Comparison of ENCODE assay signal across 11 cellular contexts in the genomic region with DNA sequence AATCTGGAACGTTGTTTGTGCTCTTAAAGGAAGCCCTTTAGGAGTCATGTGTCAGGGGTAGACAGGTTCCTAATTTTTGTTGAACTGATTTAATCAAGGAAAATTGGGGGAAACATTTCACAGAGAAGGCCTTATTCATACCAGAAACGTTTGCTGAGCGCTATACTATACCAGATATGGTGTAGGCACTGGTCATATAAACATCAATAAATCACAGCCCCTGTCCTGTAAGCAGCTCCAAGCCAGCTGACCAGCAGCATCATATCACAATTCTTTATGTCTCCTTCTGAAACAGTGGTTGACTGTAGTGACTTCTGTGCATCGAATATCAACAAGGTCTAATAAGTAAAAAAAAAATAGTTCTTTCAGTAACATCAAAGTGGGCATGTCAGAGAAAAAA. TPM values are rescaled to one million over a fixed set of nuclear protein-coding genes. Genes with fewer than 3 reads are reported as not detected.
DNase-seq lines count a peak whose midpoint lies in the region; ATAC-seq and TF ChIP-seq lines count a peak whose summit lies in the region.
"Had no signal": no experiment of that assay in that cellular context is flagged by ENCODE, and none has a peak within 500 bp of the region (broad histone marks: within the 10 kb centered on the region; RNA-seq: fewer than 3 reads in every experiment).

No MANE protein-coding gene starts in this region.

- peaks cover 17% of the 10 kb centered on the region for H3K4me1 Mint-ChIP-seq in activated CD8-positive, alpha-beta memory T cell treated with anti-CD3 and anti-CD28 coated beads, Interleukin-2, amount 10 ng/mL, durations not matched to agents 7 days and 5 days
- H3K4me1 Mint-ChIP-seq in WTC11, result peaks cover 18% of the 10 kb centered on the region
- H3K4me1 Mint-ChIP-seq in stimulated activated effector memory CD8-positive, alpha-beta T cell treated with anti-CD3 and anti-CD28 coated beads, Interleukin-12 subunit alpha, Interleukin-12 subunit beta, amount 100 ng/mL, for 72 hours, result peaks cover 25% of the 10 kb centered on the region

- no peak overlapping the region for H3K27ac ChIP-seq in iPS-20b (ENCODE audit: low read length)
- no peak overlapping the region for H3K27ac ChIP-seq in A673 (ENCODE audit: low read depth, low read length, poor library complexity, severe bottlenecking)
- H3K27ac ChIP-seq: spleen had no signal

- no peak for DNase-seq in activated CD8-positive, alpha-beta memory T cell treated with anti-CD3 and anti-CD28 coated beads, Interleukin-2, amount 10 ng/mL, durations not matched to agents 7 days and 5 days
- no peak for DNase-seq in activated CD8-positive, alpha-beta memory T cell treated with anti-CD3 and anti-CD28 coated beads for 24 hours
- DNase-seq in WTC11 (ENCODE audit: low spot score), result no peak
- no peak for DNase-seq in stimulated activated effector memory CD8-positive, alpha-beta T cell treated with anti-CD3 and anti-CD28 coated beads, Interleukin-12 subunit alpha, Interleukin-12 subunit beta, amount 100 ng/mL, for 72 hours (ENCODE audit: low spot score in 2 of 2)
- no peak for DNase-seq in COLO829 (ENCODE audit: low spot score)
- DNase-seq in A673 (ENCODE audit: low spot score), result no peak
- DNase-seq in D341Med (ENCODE audit: low spot score), result no peak
- DNase-seq: NCI-H1436, spleen had no signal

- intact Hi-C loops in A673 (cut with micrococcal nuclease; ENCODE audit: unreplicated experiment), result loop anchor here (5.0 kb wide), 1 partner anchor 577 kb away; no protein-coding TSS in a partner anchor

- H3K4me3 ChIP-seq in iPS-20b (ENCODE audit: low read length) (peak overlapping the region; percentile 89), A673 (ENCODE audit: low read depth, low read length, poor library complexity, severe bottlenecking) (no peak overlapping the region)

- H3K9me3 ChIP-seq in iPS-20b (ENCODE audit: insufficient read depth, low read depth, low read length) (no peaks in the 10 kb centered on the region), A673 (ENCODE audit: low read depth, low read length, poor library complexity, severe bottlenecking) (no peaks in the 10 kb centered on the region)
- H3K9me3 ChIP-seq: spleen had no signal

- POLR2A ChIA-PET in WTC11 (lab: Charles Lee), result no interaction called here
- POLR2A ChIA-PET in A673 (lab: Charles Lee; ENCODE audit: low non-redundant PET), result no interaction called here

- H3K4me1 ChIP-seq in iPS-20b (ENCODE audit: insufficient read depth, low read length) (peaks cover 26% of the 10 kb centered on the region; the same call in 1 of the 2 replicates), A673 (ENCODE audit: insufficient read depth, low read length, poor library complexity, severe bottlenecking) (peaks cover 16% of the 10 kb centered on the region)

- CTCF ChIA-PET in activated CD8-positive, alpha-beta memory T cell treated with anti-CD3 and anti-CD28 coated beads, Interleukin-2, amount 10 ng/mL, durations not matched to agents 7 days and 5 days (lab: Charles Lee), result interaction anchor here (1.4 to 1.5 kb wide), 3 partner anchors 10 to 459 kb away, joined by 3 to 5 read pairs (median 4); no protein-coding TSS in a partner anchor
- CTCF ChIA-PET in WTC11 (lab: Charles Lee) (interaction anchor here (0.9 kb wide), 1 partner anchor 145 kb away, joined by 4 read pairs; no protein-coding TSS in a partner anchor), A673 (lab: Charles Lee) (no interaction called here)

- H3K27ac Mint-ChIP-seq in activated CD8-positive, alpha-beta memory T cell treated with anti-CD3 and anti-CD28 coated beads, Interleukin-2, amount 10 ng/mL, durations not matched to agents 7 days and 5 days, result no peak overlapping the region
- 0 out of 2 replicates have a peak overlapping the region, but pooled peaks have one; percentile 44 for H3K27ac Mint-ChIP-seq in WTC11
- H3K27ac Mint-ChIP-seq in stimulated activated effector memory CD8-positive, alpha-beta T cell treated with anti-CD3 and anti-CD28 coated beads, Interleukin-12 subunit alpha, Interleukin-12 subunit beta, amount 100 ng/mL, for 72 hours, result no peak overlapping the region
- H3K27ac Mint-ChIP-seq: CD14-positive monocyte had no signal

- H3K27me3 ChIP-seq in iPS-20b (ENCODE audit: insufficient read depth, low read length), result peaks cover 54% of the 10 kb centered on the region
- H3K27me3 ChIP-seq in A673 (replicated peaks; ENCODE audit: insufficient read depth, low read depth, low read length, poor library complexity), result peaks cover 84% of the 10 kb centered on the region

- ATAC-seq in activated CD8-positive, alpha-beta memory T cell treated with anti-CD3 and anti-CD28 coated beads, Interleukin-2, amount 10 ng/mL, durations not matched to agents 7 days and 5 days, result no peak
- ATAC-seq in WTC11, result no peak
- ATAC-seq in stimulated activated effector memory CD8-positive, alpha-beta T cell treated with anti-CD3 and anti-CD28 coated beads, Interleukin-12 subunit alpha, Interleukin-12 subunit beta, amount 100 ng/mL, for 72 hours, result no peak

- H3K36me3 ChIP-seq in iPS-20b (ENCODE audit: insufficient read depth, low read depth, low read length) (no peaks in the 10 kb centered on the region), A673 (ENCODE audit: insufficient read depth, low read length, poor library complexity, severe bottlenecking) (no peaks in the 10 kb centered on the region)
- H3K36me3 ChIP-seq: spleen had no signal

- peak overlapping the region; percentile 54 for H3K4me3 Mint-ChIP-seq in activated CD8-positive, alpha-beta memory T cell treated with anti-CD3 and anti-CD28 coated beads, Interleukin-2, amount 10 ng/mL, durations not matched to agents 7 days and 5 days
- no peak overlapping the region for H3K4me3 Mint-ChIP-seq in WTC11
- peak overlapping the region; percentile 76 for H3K4me3 Mint-ChIP-seq in stimulated activated effector memory CD8-positive, alpha-beta T cell treated with anti-CD3 and anti-CD28 coated beads, Interleukin-12 subunit alpha, Interleukin-12 subunit beta, amount 100 ng/mL, for 72 hours

- BruUV-seq in A673 (replicated peaks; lab: Mats Ljungman, UMichigan), result no TSS peak

- peak overlapping the region; percentile 82; the same call in 1 of the 2 replicates for H3K9ac ChIP-seq in iPS-20b (ENCODE audit: low read depth, low read length)

- peaks cover 34% of the 10 kb centered on the region for H3K27me3 Mint-ChIP-seq in activated CD8-positive, alpha-beta memory T cell treated with anti-CD3 and anti-CD28 coated beads, Interleukin-2, amount 10 ng/mL, durations not matched to agents 7 days and 5 days
- H3K27me3 Mint-ChIP-seq in WTC11 (ENCODE audit: low read depth), result peaks cover 18% of the 10 kb centered on the region

- no peak for TF ChIP-seq CTCF in WTC11 (IDR thresholded peaks at IDR 0.05)
- TF ChIP-seq CTCF in A673 (conservative IDR thresholded peaks at IDR 0.05; ENCODE audit: low read depth, low read length), result no peak

- no peaks in the 10 kb centered on the region for H3K9me3 Mint-ChIP-seq in activated CD8-positive, alpha-beta memory T cell treated with anti-CD3 and anti-CD28 coated beads, Interleukin-2, amount 10 ng/mL, durations not matched to agents 7 days and 5 days (ENCODE audit: low read depth)
- no peaks in the 10 kb centered on the region for H3K9me3 Mint-ChIP-seq in WTC11
- no peaks in the 10 kb centered on the region for H3K9me3 Mint-ChIP-seq in stimulated activated effector memory CD8-positive, alpha-beta T cell treated with anti-CD3 and anti-CD28 coated beads, Interleukin-12 subunit alpha, Interleukin-12 subunit beta, amount 100 ng/mL, for 72 hours

- H3K36me3 Mint-ChIP-seq in activated CD8-positive, alpha-beta memory T cell treated with anti-CD3 and anti-CD28 coated beads, Interleukin-2, amount 10 ng/mL, durations not matched to agents 7 days and 5 days, result no peaks in the 10 kb centered on the region
- H3K36me3 Mint-ChIP-seq in WTC11, result no peaks in the 10 kb centered on the region
- peaks cover 8% of the 10 kb centered on the region for H3K36me3 Mint-ChIP-seq in stimulated activated effector memory CD8-positive, alpha-beta T cell treated with anti-CD3 and anti-CD28 coated beads, Interleukin-12 subunit alpha, Interleukin-12 subunit beta, amount 100 ng/mL, for 72 hours

TF ChIP-seq in WTC11, 78 proteins besides CTCF, POLR2A, EP300 and RAD21 (continues in another document):
- TF ChIP-seq NR1H2 (CRISPR knock-in tag; IDR thresholded peaks at IDR 0.05) (no peak), RELA (CRISPR knock-in tag; IDR thresholded peaks at IDR 0.05; ENCODE audit: borderline replicate concordance) (no peak), ZNF138 (CRISPR knock-in tag; conservative IDR thresholded peaks at IDR 0.05) (no peak), TEAD4 (CRISPR knock-in tag; IDR thresholded peaks at IDR 0.05) (no peak)
- TF ChIP-seq, protein P1, sequence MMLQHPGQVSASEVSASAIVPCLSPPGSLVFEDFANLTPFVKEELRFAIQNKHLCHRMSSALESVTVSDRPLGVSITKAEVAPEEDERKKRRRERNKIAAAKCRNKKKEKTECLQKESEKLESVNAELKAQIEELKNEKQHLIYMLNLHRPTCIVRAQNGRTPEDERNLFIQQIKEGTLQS (CRISPR knock-in tag; conservative IDR thresholded peaks at IDR 0.05), result no peak

RNA-seq across cellular contexts. Expression of a gene that starts 1.1 kb away (rescaled TPM):
- 1 to 10 TPM in 1 of 2 experiments, under 1 TPM in 1; 0.18 to 1.9 TPM for total RNA-seq in activated CD8-positive, alpha-beta memory T cell treated with anti-CD3 and anti-CD28 coated beads, Interleukin-2, amount 10 ng/mL, durations not matched to agents 7 days and 5 days
- total RNA-seq in WTC11 (2021) (18.0 to 22.3 TPM (median 20.4 TPM) in 3 replicates), A673 (2021) (1.1 and 2.8 TPM in 2 replicates)
